8 cellular contexts compared by ENCODE assay signal in genomic region chr1:51264470-51264869, GRCh38. TPM values are rescaled to one million over a fixed set of nuclear protein-coding genes. Genes with fewer than 3 reads are reported as not detected.
DNase-seq lines count a peak whose midpoint lies in the region; ATAC-seq lines count a peak whose summit lies in the region.

No MANE protein-coding gene starts in this region.

- peak overlapping the region; percentile 63 for H3K27ac Mint-ChIP-seq in T-helper 17 cell

- no peak for ATAC-seq in T-helper 17 cell
- no peak for ATAC-seq in HG02798 (IDR thresholded peaks at IDR 0.05; ENCODE audit: poor library complexity, unreplicated experiment)
- no peak for ATAC-seq in HG02678 (IDR thresholded peaks at IDR 0.05; ENCODE audit: unreplicated experiment)

- peaks cover 2% of the 10 kb centered on the region for H3K36me3 Mint-ChIP-seq in T-helper 17 cell (ENCODE audit: low read depth)

- peaks cover 32% of the 10 kb centered on the region for H3K4me1 Mint-ChIP-seq in T-helper 17 cell

- no peaks in the 10 kb centered on the region for H3K9me3 ChIP-seq in T-helper 17 cell (ENCODE audit: control insufficient read depth, low read length, poor library complexity, severe bottlenecking)

- H3K4me3 Mint-ChIP-seq in T-helper 17 cell, result no peak overlapping the region

- H3K27me3 Mint-ChIP-seq in T-helper 17 cell, result no peaks in the 10 kb centered on the region

- DNase-seq in SIG-M5 treated with dmso at 0.1 percent for 504 hours (lab: John Stamatoyannopoulos, UW; ENCODE audit: unreplicated experiment), result peak; percentile 12
- no peak for DNase-seq in SIG-M5 (lab: John Stamatoyannopoulos, UW)
- no peak for DNase-seq in T-helper 17 cell
- DNase-seq in foreskin melanocyte, result peak; percentile 61
- peak; percentile 75 for DNase-seq in smooth muscle cell of the brain vasculature (ENCODE audit: low read depth, low spot score)
- no peak for DNase-seq in GM19240 (ENCODE audit: insufficient read length, low spot score)

RNA-seq across cellular contexts. Expression of gene RNF11, which starts 28.4 kb away (rescaled TPM):
- total RNA-seq in T-helper 17 cell, result 100 to 1,000 TPM in 1 of 2 donors, 10 to 100 TPM in 1; 69.4 to 140 TPM

Comparison
In these comparisons a context has a peak if more than half of its experiments do, and no peak if none do; other contexts are left out.
1. DNase-seq: peak in SIG-M5 treated with dmso at 0.1 percent for 504 hours (single experiment), foreskin melanocyte (single experiment) and smooth muscle cell of the brain vasculature (single experiment); none in SIG-M5 (single experiment), T-helper 17 cell (0 of 3) and GM19240 (single experiment).